8 cellular contexts compared by ENCODE assay signal in genomic region chr16:67227567-67227921, GRCh38. TPM values are rescaled to one million over a fixed set of nuclear protein-coding genes. Genes with fewer than 3 reads are reported as not detected.
A peak's percentile ranks its signal among the peaks of the same experiment; 100 is the strongest.
DNase-seq lines count a peak whose midpoint lies in the region; ATAC-seq lines count a peak whose summit lies in the region.

No MANE protein-coding gene starts in this region.

- CTCF ChIA-PET in activated CD4-positive, alpha-beta memory T cell treated with anti-CD3 and anti-CD28 coated beads, Interleukin-2, amount 10 ng/mL, durations not matched to agents 7 days and 5 days (lab: Charles Lee): interaction anchor here (0.7 to 6.2 kb wide), 13 partner anchors 8 to 214 kb away, joined by 3 to 58 read pairs (median 5); partner anchors contain the start of genes FBXL8, FHOD1, PLEKHG4 and TRADD

- DNase-seq in H7 (no peak), right cardiac atrium (no peak), SW 1271 (lab: John Stamatoyannopoulos, UW) (no peak), sciatic nerve (ENCODE audit: low spot score) (no peak), NCI-H1417 (lab: John Stamatoyannopoulos, UW) (no peak)
- no peak for DNase-seq in activated CD4-positive, alpha-beta memory T cell treated with anti-CD3 and anti-CD28 coated beads, Interleukin-2, amount 10 ng/mL, durations not matched to agents 7 days and 5 days

- intact Hi-C loops in right cardiac atrium (cut with DNase I): loop anchor here in 1 of 4 donors (5.0 kb wide), 1 partner anchor 35 kb away; the partner anchor contains the start of genes E2F4 and EXOC3L1
- intact Hi-C loops in sciatic nerve (cut with DNase I): no loop called here

- H3K27ac Mint-ChIP-seq in activated CD4-positive, alpha-beta memory T cell treated with anti-CD3 and anti-CD28 coated beads, Interleukin-2, amount 10 ng/mL, durations not matched to agents 7 days and 5 days: peak overlapping the region; percentile 97

- H3K27me3 ChIP-seq in H7 (ENCODE audit: control insufficient read depth, insufficient read depth, low read length): no peaks in the 10 kb centered on the region
- H3K27me3 ChIP-seq in right cardiac atrium (ENCODE audit: control insufficient read depth, insufficient read depth): no peaks in the 10 kb centered on the region

- no peaks in the 10 kb centered on the region for H3K27me3 Mint-ChIP-seq in activated CD4-positive, alpha-beta memory T cell treated with anti-CD3 and anti-CD28 coated beads, Interleukin-2, amount 10 ng/mL, durations not matched to agents 7 days and 5 days

- POLR2A ChIA-PET in activated CD4-positive, alpha-beta memory T cell treated with anti-CD3 and anti-CD28 coated beads, Interleukin-2, amount 10 ng/mL, durations not matched to agents 7 days and 5 days (lab: Charles Lee): interaction anchor here (1.0 to 4.8 kb wide), 13 partner anchors 12 to 254 kb away, joined by 3 to 187 read pairs (median 5); partner anchors contain the start of genes ATP6V0D1, E2F4, FHOD1 and MATCAP1

- peaks cover 28% of the 10 kb centered on the region for H3K36me3 ChIP-seq in H7 (replicated peaks; ENCODE audit: control insufficient read depth, insufficient read depth, low read length)

- WGBS in right cardiac atrium: 12% methylated on average over 12 of the region's 12 CpGs

- H3K27ac ChIP-seq in right cardiac atrium (ENCODE audit: low read length): no peak overlapping the region
- peak overlapping the region in 20 of 21 experiments; percentile 61 to 93 (median 86) for H3K27ac ChIP-seq in skin epidermis

- no peaks in the 10 kb centered on the region for H3K9me3 ChIP-seq in right cardiac atrium (ENCODE audit: control insufficient read depth, low read length)

- peaks cover 9% of the 10 kb centered on the region for H3K4me1 ChIP-seq in right cardiac atrium (ENCODE audit: control insufficient read depth, insufficient read depth, low read length)

- H3K36me3 Mint-ChIP-seq in activated CD4-positive, alpha-beta memory T cell treated with anti-CD3 and anti-CD28 coated beads, Interleukin-2, amount 10 ng/mL, durations not matched to agents 7 days and 5 days (ENCODE audit: low read depth): peaks cover 48% of the 10 kb centered on the region

- H3K4me1 Mint-ChIP-seq in activated CD4-positive, alpha-beta memory T cell treated with anti-CD3 and anti-CD28 coated beads, Interleukin-2, amount 10 ng/mL, durations not matched to agents 7 days and 5 days: peaks cover 61% of the 10 kb centered on the region

- ATAC-seq in right cardiac atrium (no peak), sciatic nerve (no peak), HG03135 (IDR thresholded peaks at IDR 0.05; ENCODE audit: unreplicated experiment) (no peak)

- H3K9me3 Mint-ChIP-seq in activated CD4-positive, alpha-beta memory T cell treated with anti-CD3 and anti-CD28 coated beads, Interleukin-2, amount 10 ng/mL, durations not matched to agents 7 days and 5 days: no peaks in the 10 kb centered on the region

- peak overlapping the region; percentile 100 for H3K4me3 Mint-ChIP-seq in activated CD4-positive, alpha-beta memory T cell treated with anti-CD3 and anti-CD28 coated beads, Interleukin-2, amount 10 ng/mL, durations not matched to agents 7 days and 5 days

- H3K4me3 ChIP-seq in H7 (ENCODE audit: insufficient read depth, low read depth, low read length): peak overlapping the region; percentile 87
- peak overlapping the region; percentile 92 for H3K4me3 ChIP-seq in right cardiac atrium (ENCODE audit: low read length)
- H3K4me3 ChIP-seq in skin epidermis: peak overlapping the region; percentile 74 to 100 (median 95)

RNA-seq across cellular contexts. Expression of gene TMEM208, which starts 0.6 kb away (rescaled TPM):
- 19.3 and 27.3 TPM in 2 replicates for total RNA-seq in H7 (2014; rRNA removed; shearing (Covaris generic))
- 10 to 100 TPM; 39.6 to 39.7 TPM for total RNA-seq in activated CD4-positive, alpha-beta memory T cell treated with anti-CD3 and anti-CD28 coated beads, Interleukin-2, amount 10 ng/mL, durations not matched to agents 7 days and 5 days
- 10 to 100 TPM; 15.4 to 26.2 (median 17.0) TPM for total RNA-seq in right cardiac atrium
- 43.5 TPM for polyA plus RNA-seq in right cardiac atrium
- 24.6 TPM for total RNA-seq in sciatic nerve

RNA-seq across cellular contexts. Expression of gene FHOD1, which starts 19.7 kb away (rescaled TPM):
- 22.4 and 37.4 TPM in 2 replicates for total RNA-seq in H7 (2014; rRNA removed; shearing (Covaris generic))
- total RNA-seq in activated CD4-positive, alpha-beta memory T cell treated with anti-CD3 and anti-CD28 coated beads, Interleukin-2, amount 10 ng/mL, durations not matched to agents 7 days and 5 days: 10 to 100 TPM; 94.8 to 99.1 TPM
- total RNA-seq in right cardiac atrium (10 to 100 TPM; 16.9 to 32.1 (median 19.4) TPM), sciatic nerve (35.3 TPM)
- 20.5 TPM for polyA plus RNA-seq in right cardiac atrium

RNA-seq across cellular contexts. Expression of gene SLC9A5, which starts 21.2 kb away (rescaled TPM):
- 1.6 and 2.5 TPM in 2 replicates for total RNA-seq in H7 (2014; rRNA removed; shearing (Covaris generic))
- total RNA-seq in activated CD4-positive, alpha-beta memory T cell treated with anti-CD3 and anti-CD28 coated beads, Interleukin-2, amount 10 ng/mL, durations not matched to agents 7 days and 5 days: 1 to 10 TPM; 2.2 to 2.8 TPM
- 1 to 10 TPM; 2.2 to 2.9 (median 2.5) TPM for total RNA-seq in right cardiac atrium
- 1.9 TPM for polyA plus RNA-seq in right cardiac atrium
- total RNA-seq in sciatic nerve: 1.2 TPM

RNA-seq across cellular contexts. Expression of gene ELMO3, which starts 28.6 kb away (rescaled TPM):
- 10.4 and 11.4 TPM in 2 replicates for total RNA-seq in H7 (2014; rRNA removed; shearing (Covaris generic))
- 1 to 10 TPM; 7.3 to 8.3 TPM for total RNA-seq in activated CD4-positive, alpha-beta memory T cell treated with anti-CD3 and anti-CD28 coated beads, Interleukin-2, amount 10 ng/mL, durations not matched to agents 7 days and 5 days
- total RNA-seq in right cardiac atrium: under 1 TPM; 0.51 to 0.85 (median 0.76) TPM
- polyA plus RNA-seq in right cardiac atrium: 0.72 TPM
- total RNA-seq in sciatic nerve: 2.0 TPM

RNA-seq across cellular contexts. Expression of gene E2F4, which starts 35.6 kb away (rescaled TPM):
- total RNA-seq in H7 (2014; rRNA removed; shearing (Covaris generic)): 104 and 117 TPM in 2 replicates
- total RNA-seq in activated CD4-positive, alpha-beta memory T cell treated with anti-CD3 and anti-CD28 coated beads, Interleukin-2, amount 10 ng/mL, durations not matched to agents 7 days and 5 days: 100 to 1,000 TPM; 127 to 131 TPM
- total RNA-seq in right cardiac atrium: 10 to 100 TPM; 36.4 to 42.5 (median 40.5) TPM
- 33.9 TPM for polyA plus RNA-seq in right cardiac atrium
- 45.0 TPM for total RNA-seq in sciatic nerve
